Comparison of ENCODE assay signal across 13 cellular contexts in the genomic region with DNA sequence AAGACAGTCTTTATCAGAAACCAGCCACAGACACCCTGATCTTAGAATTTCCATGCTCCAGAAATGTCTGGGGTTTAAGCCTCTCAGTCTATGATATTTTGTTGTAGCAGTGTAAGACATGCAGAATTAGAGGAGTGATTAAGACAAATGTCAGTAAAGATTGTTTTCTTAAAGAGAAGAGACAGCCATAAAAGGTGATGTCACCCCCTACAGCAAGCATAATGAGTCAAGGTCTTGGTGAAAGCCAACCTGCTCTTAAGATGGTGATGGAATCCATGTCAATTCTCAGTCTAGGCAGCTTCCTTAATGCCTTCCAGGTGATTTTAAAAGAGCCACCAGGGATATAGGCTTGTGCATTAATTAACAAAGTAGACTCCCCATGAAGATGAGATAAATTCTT.
"Had no signal": no experiment of that assay in that cellular context is flagged by ENCODE, and none has a peak within 500 bp of the region (broad histone marks: within the 10 kb centered on the region; RNA-seq: fewer than 3 reads in every experiment).

No MANE protein-coding gene starts in this region.

- H3K36me3 ChIP-seq: brain microvascular endothelial cell, colonic mucosa, heart left ventricle, lower lobe of right lung, sigmoid colon, spleen, upper lobe of right lung had no signal

- DNase-seq: activated CD4-positive, alpha-beta memory T cell treated with anti-CD3 and anti-CD28 coated beads for 36 hours; activated CD4-positive, alpha-beta T cell treated with anti-CD3 and anti-CD28 coated beads for 36 hours; activated naive CD4-positive, alpha-beta T cell treated with anti-CD3 and anti-CD28 coated beads for 36 hours; brain microvascular endothelial cell; central memory CD4-positive, alpha-beta T cell; colonic mucosa; heart left ventricle; lower lobe of right lung; sigmoid colon; spleen; stimulated activated naive B cell treated with anti-CD40 and anti-IgM and Interleukin-4, amounts not matched to agents 10 μg/mL and 1 μg/mL and 100 μg/mL, for 72 hours; upper lobe of right lung had no signal

- H3K9me3 ChIP-seq: colonic mucosa, lower lobe of right lung, sigmoid colon, upper lobe of right lung had no signal

- H3K4me3 ChIP-seq: colonic mucosa, heart left ventricle, lower lobe of right lung, sigmoid colon, spleen, upper lobe of right lung had no signal

- H3K27me3 ChIP-seq: brain microvascular endothelial cell, colonic mucosa, heart left ventricle, sigmoid colon, spleen, upper lobe of right lung had no signal

- ATAC-seq: activated CD4-positive, alpha-beta T cell treated with anti-CD3 and anti-CD28 coated beads for 36 hours; heart left ventricle; lower lobe of right lung; stimulated activated naive B cell treated with anti-CD40 and anti-IgM and Interleukin-4, amounts not matched to agents 10 μg/mL and 1 μg/mL and 100 μg/mL, for 72 hours; upper lobe of right lung had no signal

- H3K27ac ChIP-seq: brain microvascular endothelial cell, colonic mucosa, heart left ventricle, lower lobe of right lung, parathyroid adenoma, sigmoid colon, spleen, upper lobe of right lung had no signal

- H3K4me1 ChIP-seq: colonic mucosa, heart left ventricle, lower lobe of right lung, parathyroid adenoma, sigmoid colon, spleen, upper lobe of right lung had no signal
